27 cellular contexts compared by ENCODE assay signal in the genomic region with DNA sequence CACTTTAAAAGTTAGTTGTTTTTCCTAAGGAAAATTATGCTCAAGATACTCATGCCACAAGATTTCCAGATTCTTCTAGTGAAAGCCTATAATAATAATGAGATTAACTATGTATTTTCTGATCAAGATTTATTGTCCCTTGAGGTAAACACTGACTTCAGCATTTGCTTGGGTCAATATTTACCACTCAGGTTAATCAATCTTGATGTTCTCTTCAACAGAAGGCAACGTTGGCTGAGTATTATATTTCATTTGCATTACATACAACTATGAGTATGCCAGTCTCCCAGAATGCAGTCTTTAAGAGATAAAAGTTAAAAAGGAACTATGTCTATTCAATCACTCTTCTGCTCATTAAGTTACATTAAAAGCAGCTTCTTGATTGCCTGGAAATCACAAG.
"Had no signal": no experiment of that assay in that cellular context is flagged by ENCODE, and none has a peak within 500 bp of the region (broad histone marks: within the 10 kb centered on the region; RNA-seq: fewer than 3 reads in every experiment).

No MANE protein-coding gene starts in this region.

- H3K4me3 Mint-ChIP-seq: activated CD4-positive, alpha-beta T cell treated with anti-CD3 and anti-CD28 coated beads for 36 hours; activated CD8-positive, alpha-beta T cell treated with anti-CD3 and anti-CD28 coated beads for 36 hours; IgD-negative memory B cell; T-cell had no signal

- H3K27ac ChIP-seq: SK-N-MC, WERI-Rb-1 had no signal

- H3K4me1 Mint-ChIP-seq: activated CD4-positive, alpha-beta T cell treated with anti-CD3 and anti-CD28 coated beads for 36 hours; T-cell had no signal

- DNase-seq: activated CD4-positive, alpha-beta T cell treated with anti-CD3 and anti-CD28 coated beads for 36 hours; activated CD4-positive, alpha-beta T cell treated with anti-CD3 and anti-CD28 coated beads, Interleukin-2, amount 50 U/mL, for 1 hour; activated CD8-positive, alpha-beta memory T cell treated with anti-CD3 and anti-CD28 coated beads, Interleukin-2, amount 50 U/mL, for 4 hours; activated CD8-positive, alpha-beta T cell treated with anti-CD3 and anti-CD28 coated beads for 36 hours; activated naive CD4-positive, alpha-beta T cell treated with anti-CD3 and anti-CD28 coated beads, Interleukin-2, amount 50 U/mL, for 16 hours; aorta; central memory CD4-positive, alpha-beta T cell; KG1; MM.1S; NCI-H1105; NCI-H1436; NCI-H1694 treated with DMSO at 0.1 percent for 48 hours; NCI-H2029 treated with DMSO at 0.1 percent for 48 hours; NCI-H345; NCI-H524; NCI-H774; NK-92 treated with Interleukin-12 subunit alpha and Interleukin-12 subunit beta, amount 100 ng/mL, for 24 hours; OCI-M1; RPMI8226; T-cell; T-helper 2 cell; T1000; WERI-Rb-1 had no signal

- H3K27ac Mint-ChIP-seq: activated CD4-positive, alpha-beta T cell treated with anti-CD3 and anti-CD28 coated beads for 36 hours; activated CD8-positive, alpha-beta T cell treated with anti-CD3 and anti-CD28 coated beads for 36 hours; T-cell had no signal

- H3K9me3 Mint-ChIP-seq: activated CD8-positive, alpha-beta T cell treated with anti-CD3 and anti-CD28 coated beads for 36 hours; IgD-negative memory B cell; T-cell had no signal

- ATAC-seq: activated CD4-positive, alpha-beta T cell treated with anti-CD3 and anti-CD28 coated beads for 36 hours; activated CD8-positive, alpha-beta T cell treated with anti-CD3 and anti-CD28 coated beads for 36 hours; Panc1; Right ventricle myocardium inferior; T-cell had no signal

- H3K4me3 ChIP-seq: SK-N-MC had no signal

- H3K27me3 Mint-ChIP-seq: activated CD4-positive, alpha-beta T cell treated with anti-CD3 and anti-CD28 coated beads for 36 hours; activated CD8-positive, alpha-beta T cell treated with anti-CD3 and anti-CD28 coated beads for 36 hours; IgD-negative memory B cell; T-cell had no signal

- H3K36me3 ChIP-seq: WERI-Rb-1 had no signal
